18 cellular contexts compared by ENCODE assay signal in genomic region chr5:133924221-133924920, GRCh38. TPM values are rescaled to one million over a fixed set of nuclear protein-coding genes. Genes with fewer than 3 reads are reported as not detected.
A peak's percentile ranks its signal among the peaks of the same experiment; 100 is the strongest.
DNase-seq lines count a peak whose midpoint lies in the region; ATAC-seq and TF ChIP-seq lines count a peak whose summit lies in the region.
"Had no signal": no experiment of that assay in that cellular context is flagged by ENCODE, and none has a peak within 500 bp of the region (broad histone marks: within the 10 kb centered on the region; RNA-seq: fewer than 3 reads in every experiment).

No MANE protein-coding gene starts in this region.

- DNase-seq in stimulated activated naive CD8-positive, alpha-beta T cell treated with anti-CD3 and anti-CD28 coated beads, Interleukin-15, Interleukin-2, amounts not matched to agents 100 U/mL and 50 U/mL, for 24 hours, result no peak
- DNase-seq in NCI-H446 (lab: John Stamatoyannopoulos, UW) (peak; percentile 80 to 84), medulla oblongata (ENCODE audit: extremely low spot score) (peak; percentile 22), upper lobe of left lung (no peak), NCI-H82 treated with DMSO at 0.1 percent for 48 hours (lab: John Stamatoyannopoulos, UW; ENCODE audit: unreplicated experiment) (no peak), iPS-NIHi11 (ENCODE audit: low spot score) (no peak), tibial nerve (ENCODE audit: low spot score in 2 of 2) (no peak)
- DNase-seq: activated CD4-positive, CD25-positive, alpha-beta regulatory T cell treated with anti-CD3 and anti-CD28 coated beads, Interleukin-2, amount 50 U/mL, for 72 hours; activated CD8-positive, alpha-beta memory T cell treated with anti-CD3 and anti-CD28 coated beads, Interleukin-2, amount 10 ng/mL, durations not matched to agents 7 days and 5 days; activated effector memory CD4-positive, alpha-beta T cell treated with Interleukin-2 at 50 U/mL for 16 hours; H9; kidney glomerular epithelial cell; NCI-H1105; nephron progenitor cell; stimulated activated naive CD4-positive, alpha-beta T cell had no signal

- H3K27ac Mint-ChIP-seq in stimulated activated naive CD8-positive, alpha-beta T cell treated with anti-CD3 and anti-CD28 coated beads, Interleukin-15, Interleukin-2, amounts not matched to agents 100 ng/mL and 50 ng/mL, for 24 hours, result peak overlapping the region; percentile 43
- H3K27ac Mint-ChIP-seq: activated CD8-positive, alpha-beta memory T cell treated with anti-CD3 and anti-CD28 coated beads, Interleukin-2, amount 10 ng/mL, durations not matched to agents 7 days and 5 days; nephron progenitor cell had no signal

- H3K4me3 ChIP-seq in upper lobe of left lung (no peak overlapping the region), tibial nerve (no peak overlapping the region)
- H3K4me3 ChIP-seq: SJCRH30 had no signal

- H3K4me1 ChIP-seq in upper lobe of left lung (peaks cover 0 to 6% (median 0%) of the 10 kb centered on the region in 4 donors), tibial nerve (peaks cover 0 to 6% (median 0%) of the 10 kb centered on the region in 4 donors)

- peaks cover 56% of the 10 kb centered on the region for H3K4me1 Mint-ChIP-seq in stimulated activated naive CD8-positive, alpha-beta T cell treated with anti-CD3 and anti-CD28 coated beads, Interleukin-15, Interleukin-2, amounts not matched to agents 100 ng/mL and 50 ng/mL, for 24 hours (ENCODE audit: low read depth)

- TF ChIP-seq EP300 in upper lobe of left lung (IDR thresholded peaks at IDR 0.05), result no peak
- TF ChIP-seq EP300 in tibial nerve (IDR thresholded peaks at IDR 0.05), result no peak

- H3K36me3 Mint-ChIP-seq in stimulated activated naive CD8-positive, alpha-beta T cell treated with anti-CD3 and anti-CD28 coated beads, Interleukin-15, Interleukin-2, amounts not matched to agents 100 ng/mL and 50 ng/mL, for 24 hours (ENCODE audit: low read depth), result no peaks in the 10 kb centered on the region
- H3K36me3 Mint-ChIP-seq: activated CD8-positive, alpha-beta memory T cell treated with anti-CD3 and anti-CD28 coated beads, Interleukin-2, amount 10 ng/mL, durations not matched to agents 7 days and 5 days had no signal

- no peaks in the 10 kb centered on the region for H3K9me3 ChIP-seq in upper lobe of left lung
- no peaks in the 10 kb centered on the region for H3K9me3 ChIP-seq in tibial nerve
- H3K9me3 ChIP-seq: SJCRH30 had no signal

- no peaks in the 10 kb centered on the region for H3K27me3 Mint-ChIP-seq in stimulated activated naive CD8-positive, alpha-beta T cell treated with anti-CD3 and anti-CD28 coated beads, Interleukin-15, Interleukin-2, amounts not matched to agents 100 ng/mL and 50 ng/mL, for 24 hours

- 37% methylated on average over 5 of the region's 5 CpGs for WGBS in upper lobe of left lung, 2 donors
- WGBS in tibial nerve, 2 donors, result 63 to 67% methylated on average over 5 of the region's 5 CpGs

- H3K27me3 ChIP-seq in upper lobe of left lung, result no peaks in the 10 kb centered on the region
- H3K27me3 ChIP-seq in tibial nerve, result no peaks in the 10 kb centered on the region
- H3K27me3 ChIP-seq: SJCRH30 had no signal

- no peak for ATAC-seq in stimulated activated naive CD8-positive, alpha-beta T cell treated with anti-CD3 and anti-CD28 coated beads, Interleukin-15, Interleukin-2, amounts not matched to agents 100 U/mL and 50 U/mL, for 24 hours
- ATAC-seq in upper lobe of left lung (ENCODE audit: low FRiP score in 2 of 2), result no peak
- ATAC-seq: activated CD8-positive, alpha-beta memory T cell treated with anti-CD3 and anti-CD28 coated beads, Interleukin-2, amount 10 ng/mL, durations not matched to agents 7 days and 5 days had no signal

- no peak for TF ChIP-seq CTCF in upper lobe of left lung (IDR thresholded peaks at IDR 0.05)
- TF ChIP-seq CTCF in tibial nerve (IDR thresholded peaks at IDR 0.05), result no peak

- H3K27ac ChIP-seq in upper lobe of left lung (no peak overlapping the region), tibial nerve (no peak overlapping the region)
- H3K27ac ChIP-seq: HL-60, SJCRH30 had no signal

- no peaks in the 10 kb centered on the region for H3K9me3 Mint-ChIP-seq in stimulated activated naive CD8-positive, alpha-beta T cell treated with anti-CD3 and anti-CD28 coated beads, Interleukin-15, Interleukin-2, amounts not matched to agents 100 ng/mL and 50 ng/mL, for 24 hours
- H3K9me3 Mint-ChIP-seq: H9, nephron progenitor cell had no signal

- no peaks in the 10 kb centered on the region for H3K36me3 ChIP-seq in upper lobe of left lung
- no peaks in the 10 kb centered on the region for H3K36me3 ChIP-seq in tibial nerve
- H3K36me3 ChIP-seq: SJCRH30 had no signal

- H3K4me3 Mint-ChIP-seq in stimulated activated naive CD8-positive, alpha-beta T cell treated with anti-CD3 and anti-CD28 coated beads, Interleukin-15, Interleukin-2, amounts not matched to agents 100 ng/mL and 50 ng/mL, for 24 hours, result no peak overlapping the region
- H3K4me3 Mint-ChIP-seq: activated CD8-positive, alpha-beta memory T cell treated with anti-CD3 and anti-CD28 coated beads, Interleukin-2, amount 10 ng/mL, durations not matched to agents 7 days and 5 days; H9; nephron progenitor cell had no signal

- no peak for TF ChIP-seq POLR2A in upper lobe of left lung (IDR thresholded peaks at IDR 0.05)
- no peak for TF ChIP-seq POLR2A in tibial nerve (IDR thresholded peaks at IDR 0.05)

RNA-seq across cellular contexts. Expression of gene C5orf15, which starts 44.1 kb away (rescaled TPM):
- 10 to 100 TPM; 15.1 to 65.5 (median 39.7) TPM for total RNA-seq in upper lobe of left lung
- 10 to 100 TPM; 27.6 to 34.3 (median 32.9) TPM for total RNA-seq in tibial nerve

Comparison
In these comparisons a context has a peak if more than half of its experiments do, and no peak if none do; other contexts are left out.
1. DNase-seq: peak in NCI-H446 (2 of 2) and medulla oblongata (single experiment); none in stimulated activated naive CD8-positive, alpha-beta T cell treated with anti-CD3 and anti-CD28 coated beads, Interleukin-15, Interleukin-2, amounts not matched to agents 100 U/mL and 50 U/mL, for 24 hours (single experiment), upper lobe of left lung (0 of 2), NCI-H82 treated with DMSO at 0.1 percent for 48 hours (single experiment), iPS-NIHi11 (single experiment) and tibial nerve (0 of 2).